ENCODE assay signal across 1 cellular context in genomic region chr20:33445881-33446615, GRCh38.
TF ChIP-seq lines count a peak whose summit lies in the region.

No MANE protein-coding gene starts in this region.

TF ChIP-seq in IMR-90, 13 proteins besides CTCF, POLR2A, EP300 and RAD21 (continued from another document):
- TF ChIP-seq CEBPB (IDR thresholded peaks at IDR 0.05; ENCODE audit: low read depth, low read length) (no peak), SMC3 (IDR thresholded peaks at IDR 0.05; ENCODE audit: low read depth, low read length) (no peak), NFE2L2 (IDR thresholded peaks at IDR 0.05; ENCODE audit: low read depth, low read length) (no peak), FOS (IDR thresholded peaks at IDR 0.05; ENCODE audit: low read depth, low read length) (no peak), RCOR1 (IDR thresholded peaks at IDR 0.05; ENCODE audit: insufficient replicate concordance, low read length) (no peak), RFX5 (IDR thresholded peaks at IDR 0.05; ENCODE audit: low read depth, low read length) (no peak), CHD1 (IDR thresholded peaks at IDR 0.05; ENCODE audit: low read depth, low read length) (no peak), USF2 (IDR thresholded peaks at IDR 0.05; ENCODE audit: low read depth, low read length) (no peak)
- TF ChIP-seq, protein P1, sequence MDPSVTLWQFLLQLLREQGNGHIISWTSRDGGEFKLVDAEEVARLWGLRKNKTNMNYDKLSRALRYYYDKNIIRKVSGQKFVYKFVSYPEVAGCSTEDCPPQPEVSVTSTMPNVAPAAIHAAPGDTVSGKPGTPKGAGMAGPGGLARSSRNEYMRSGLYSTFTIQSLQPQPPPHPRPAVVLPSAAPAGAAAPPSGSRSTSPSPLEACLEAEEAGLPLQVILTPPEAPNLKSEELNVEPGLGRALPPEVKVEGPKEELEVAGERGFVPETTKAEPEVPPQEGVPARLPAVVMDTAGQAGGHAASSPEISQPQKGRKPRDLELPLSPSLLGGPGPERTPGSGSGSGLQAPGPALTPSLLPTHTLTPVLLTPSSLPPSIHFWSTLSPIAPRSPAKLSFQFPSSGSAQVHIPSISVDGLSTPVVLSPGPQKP (IDR thresholded peaks at IDR 0.05; ENCODE audit: borderline replicate concordance, low read depth, low read length), result no peak
